18 cellular contexts compared by ENCODE assay signal in genomic region chr10:69102429-69102828, GRCh38. TPM values are rescaled to one million over a fixed set of nuclear protein-coding genes. Genes with fewer than 3 reads are reported as not detected.
A peak's percentile ranks its signal among the peaks of the same experiment; 100 is the strongest.
DNase-seq lines count a peak whose midpoint lies in the region; ATAC-seq and TF ChIP-seq lines count a peak whose summit lies in the region.
"Had no signal": no experiment of that assay in that cellular context is flagged by ENCODE, and none has a peak within 500 bp of the region (broad histone marks: within the 10 kb centered on the region; RNA-seq: fewer than 3 reads in every experiment).

No MANE protein-coding gene starts in this region.

- H3K4me3 ChIP-seq in heart right ventricle: no peak overlapping the region
- H3K4me3 ChIP-seq: ascending aorta, tibial nerve had no signal

- no peak for TF ChIP-seq CTCF in heart right ventricle (IDR thresholded peaks at IDR 0.05)

- peaks cover 29% of the 10 kb centered on the region for H3K36me3 Mint-ChIP-seq in activated naive CD4-positive, alpha-beta T cell treated with anti-CD3 and anti-CD28 coated beads, Interleukin-2, amount 50 U/mL, for 24 hours
- H3K36me3 Mint-ChIP-seq in activated naive CD4-positive, alpha-beta T cell treated with anti-CD3 and anti-CD28 coated beads for 36 hours (ENCODE audit: low read depth): peaks cover 34% of the 10 kb centered on the region
- H3K36me3 Mint-ChIP-seq in activated CD4-positive, alpha-beta memory T cell treated with anti-CD3 and anti-CD28 coated beads for 36 hours: peaks cover 56% of the 10 kb centered on the region
- H3K36me3 Mint-ChIP-seq in dendritic cell treated with granulocyte-macrophage colony-stimulating factor and Interleukin-4, amounts not matched to agents 40 ng/mL and 50 ng/mL, for 4 days (ENCODE audit: low read depth): peaks cover 82% of the 10 kb centered on the region
- peaks cover 100% of the 10 kb centered on the region for H3K36me3 Mint-ChIP-seq in stimulated activated effector memory CD8-positive, alpha-beta T cell treated with anti-CD3 and anti-CD28 coated beads, Interleukin-12 subunit alpha, Interleukin-12 subunit beta, amount 100 ng/mL, for 72 hours

- intact Hi-C loops in activated naive CD4-positive, alpha-beta T cell treated with anti-CD3 and anti-CD28 coated beads for 36 hours (cut with micrococcal nuclease): no loop called here
- intact Hi-C loops in activated CD4-positive, alpha-beta memory T cell treated with anti-CD3 and anti-CD28 coated beads for 36 hours (cut with micrococcal nuclease): no loop called here
- intact Hi-C loops in dendritic cell treated with granulocyte-macrophage colony-stimulating factor and Interleukin-4, amounts not matched to agents 40 ng/mL and 50 ng/mL, for 4 days (cut with micrococcal nuclease): no loop called here
- intact Hi-C loops in heart right ventricle (cut with DNase I): no loop called here

- H3K4me3 Mint-ChIP-seq in activated naive CD4-positive, alpha-beta T cell treated with anti-CD3 and anti-CD28 coated beads, Interleukin-2, amount 50 U/mL, for 24 hours: peak overlapping the region; percentile 55
- no peak overlapping the region for H3K4me3 Mint-ChIP-seq in activated naive CD4-positive, alpha-beta T cell treated with anti-CD3 and anti-CD28 coated beads for 36 hours
- no peak overlapping the region for H3K4me3 Mint-ChIP-seq in activated CD4-positive, alpha-beta memory T cell treated with anti-CD3 and anti-CD28 coated beads for 36 hours
- H3K4me3 Mint-ChIP-seq in dendritic cell treated with granulocyte-macrophage colony-stimulating factor and Interleukin-4, amounts not matched to agents 40 ng/mL and 50 ng/mL, for 4 days: peak overlapping the region; percentile 30
- H3K4me3 Mint-ChIP-seq in stimulated activated effector memory CD8-positive, alpha-beta T cell treated with anti-CD3 and anti-CD28 coated beads, Interleukin-12 subunit alpha, Interleukin-12 subunit beta, amount 100 ng/mL, for 72 hours: peak overlapping the region; percentile 58

- H3K27me3 ChIP-seq in heart right ventricle: no peaks in the 10 kb centered on the region
- H3K27me3 ChIP-seq: ascending aorta, tibial nerve had no signal

- H3K4me1 Mint-ChIP-seq in activated naive CD4-positive, alpha-beta T cell treated with anti-CD3 and anti-CD28 coated beads, Interleukin-2, amount 50 U/mL, for 24 hours: peaks cover 50% of the 10 kb centered on the region
- H3K4me1 Mint-ChIP-seq in activated naive CD4-positive, alpha-beta T cell treated with anti-CD3 and anti-CD28 coated beads for 36 hours (ENCODE audit: low read depth): peaks cover 22% of the 10 kb centered on the region
- peaks cover 46% of the 10 kb centered on the region for H3K4me1 Mint-ChIP-seq in activated CD4-positive, alpha-beta memory T cell treated with anti-CD3 and anti-CD28 coated beads for 36 hours (ENCODE audit: low read depth)
- peaks cover 52% of the 10 kb centered on the region for H3K4me1 Mint-ChIP-seq in dendritic cell treated with granulocyte-macrophage colony-stimulating factor and Interleukin-4, amounts not matched to agents 40 ng/mL and 50 ng/mL, for 4 days (ENCODE audit: low read depth)
- peaks cover 46% of the 10 kb centered on the region for H3K4me1 Mint-ChIP-seq in stimulated activated effector memory CD8-positive, alpha-beta T cell treated with anti-CD3 and anti-CD28 coated beads, Interleukin-12 subunit alpha, Interleukin-12 subunit beta, amount 100 ng/mL, for 72 hours

- 72 to 73% methylated on average over 4 of the region's 4 CpGs for WGBS in heart right ventricle, 2 donors

- peaks cover 0 to 87% (median 0%) of the 10 kb centered on the region in 9 donors for H3K36me3 ChIP-seq in heart right ventricle

- ATAC-seq in stimulated activated effector memory CD8-positive, alpha-beta T cell treated with anti-CD3 and anti-CD28 coated beads, Interleukin-12 subunit alpha, Interleukin-12 subunit beta, amount 100 ng/mL, for 72 hours: no peak
- ATAC-seq in heart right ventricle (no peak), GM18520 (IDR thresholded peaks at IDR 0.05; ENCODE audit: unreplicated experiment) (no peak)

- no peaks in the 10 kb centered on the region for H3K27me3 Mint-ChIP-seq in activated naive CD4-positive, alpha-beta T cell treated with anti-CD3 and anti-CD28 coated beads, Interleukin-2, amount 50 U/mL, for 24 hours
- no peaks in the 10 kb centered on the region for H3K27me3 Mint-ChIP-seq in activated naive CD4-positive, alpha-beta T cell treated with anti-CD3 and anti-CD28 coated beads for 36 hours (ENCODE audit: low read depth)
- no peaks in the 10 kb centered on the region for H3K27me3 Mint-ChIP-seq in activated CD4-positive, alpha-beta memory T cell treated with anti-CD3 and anti-CD28 coated beads for 36 hours
- H3K27me3 Mint-ChIP-seq in dendritic cell treated with granulocyte-macrophage colony-stimulating factor and Interleukin-4, amounts not matched to agents 40 ng/mL and 50 ng/mL, for 4 days: no peaks in the 10 kb centered on the region

- no peaks in the 10 kb centered on the region for H3K9me3 ChIP-seq in heart right ventricle
- H3K9me3 ChIP-seq: ascending aorta, tibial nerve had no signal

- DNase-seq in activated naive CD4-positive, alpha-beta T cell treated with anti-CD3 and anti-CD28 coated beads for 36 hours: no peak
- DNase-seq in activated CD4-positive, alpha-beta memory T cell treated with anti-CD3 and anti-CD28 coated beads for 36 hours: no peak
- DNase-seq in stimulated activated effector memory CD8-positive, alpha-beta T cell treated with anti-CD3 and anti-CD28 coated beads, Interleukin-12 subunit alpha, Interleukin-12 subunit beta, amount 100 ng/mL, for 72 hours (ENCODE audit: low spot score in 2 of 2): no peak
- DNase-seq in heart right ventricle (no peak), activated gamma-delta T cell (lab: John Stamatoyannopoulos, UW) (no peak)
- DNase-seq: activated effector memory CD4-positive, alpha-beta T cell treated with Interleukin-2 at 50 U/mL for 16 hours; cerebellar nuclear complex; effector memory CD4-positive, alpha-beta T cell; NCI-H1694; NCI-H2227 treated with DMSO at 0.1 percent for 48 hours; NCI-H774; stimulated activated naive CD4-positive, alpha-beta T cell treated with Interleukin-2 at 50 U/mL for 16 hours had no signal

- peaks cover 0 to 54% (median 0%) of the 10 kb centered on the region in 9 donors for H3K4me1 ChIP-seq in heart right ventricle
- H3K4me1 ChIP-seq: ascending aorta, tibial nerve had no signal

- no peaks in the 10 kb centered on the region for H3K9me3 Mint-ChIP-seq in activated naive CD4-positive, alpha-beta T cell treated with anti-CD3 and anti-CD28 coated beads, Interleukin-2, amount 50 U/mL, for 24 hours
- H3K9me3 Mint-ChIP-seq in activated naive CD4-positive, alpha-beta T cell treated with anti-CD3 and anti-CD28 coated beads for 36 hours: no peaks in the 10 kb centered on the region
- H3K9me3 Mint-ChIP-seq in activated CD4-positive, alpha-beta memory T cell treated with anti-CD3 and anti-CD28 coated beads for 36 hours: no peaks in the 10 kb centered on the region
- no peaks in the 10 kb centered on the region for H3K9me3 Mint-ChIP-seq in dendritic cell treated with granulocyte-macrophage colony-stimulating factor and Interleukin-4, amounts not matched to agents 40 ng/mL and 50 ng/mL, for 4 days
- no peaks in the 10 kb centered on the region for H3K9me3 Mint-ChIP-seq in stimulated activated effector memory CD8-positive, alpha-beta T cell treated with anti-CD3 and anti-CD28 coated beads, Interleukin-12 subunit alpha, Interleukin-12 subunit beta, amount 100 ng/mL, for 72 hours

- POLR2A ChIA-PET in activated CD4-positive, alpha-beta memory T cell treated with anti-CD3 and anti-CD28 coated beads for 36 hours (lab: Charles Lee): interaction anchor here (0.6 kb wide), 1 partner anchor 46 kb away, joined by 4 read pairs; no protein-coding TSS in a partner anchor

- CTCF ChIA-PET in activated naive CD4-positive, alpha-beta T cell treated with anti-CD3 and anti-CD28 coated beads for 36 hours (lab: Charles Lee): interaction anchor here (0.6 kb wide), 2 partner anchors 120 to 175 kb away, joined by 5 read pairs; no protein-coding TSS in a partner anchor
- CTCF ChIA-PET in activated CD4-positive, alpha-beta memory T cell treated with anti-CD3 and anti-CD28 coated beads for 36 hours (lab: Charles Lee): interaction anchor here (0.7 to 2.1 kb wide), 4 partner anchors 8 to 199 kb away, joined by 4 to 6 read pairs (median 6); no protein-coding TSS in a partner anchor

- H3K27ac ChIP-seq in heart right ventricle: peak overlapping the region in 1 of 10 donors; percentile 59
- H3K27ac ChIP-seq: ascending aorta, tibial nerve had no signal

- H3K27ac Mint-ChIP-seq in activated naive CD4-positive, alpha-beta T cell treated with anti-CD3 and anti-CD28 coated beads, Interleukin-2, amount 50 U/mL, for 24 hours: peak overlapping the region; percentile 71
- H3K27ac Mint-ChIP-seq in activated naive CD4-positive, alpha-beta T cell treated with anti-CD3 and anti-CD28 coated beads for 36 hours: no peak overlapping the region
- peak overlapping the region; percentile 76 for H3K27ac Mint-ChIP-seq in activated CD4-positive, alpha-beta memory T cell treated with anti-CD3 and anti-CD28 coated beads for 36 hours
- peak overlapping the region; percentile 80 for H3K27ac Mint-ChIP-seq in dendritic cell treated with granulocyte-macrophage colony-stimulating factor and Interleukin-4, amounts not matched to agents 40 ng/mL and 50 ng/mL, for 4 days
- H3K27ac Mint-ChIP-seq in stimulated activated effector memory CD8-positive, alpha-beta T cell treated with anti-CD3 and anti-CD28 coated beads, Interleukin-12 subunit alpha, Interleukin-12 subunit beta, amount 100 ng/mL, for 72 hours: peak overlapping the region; percentile 62

RNA-seq across cellular contexts. Expression of gene SRGN, which starts 14.5 kb away (rescaled TPM):
- total RNA-seq in activated naive CD4-positive, alpha-beta T cell treated with anti-CD3 and anti-CD28 coated beads for 36 hours: 100 to 1,000 TPM; 197 to 198 TPM
- 100 to 1,000 TPM; 949 to 966 TPM for total RNA-seq in activated CD4-positive, alpha-beta memory T cell treated with anti-CD3 and anti-CD28 coated beads for 36 hours
- total RNA-seq in heart right ventricle: 100 to 1,000 TPM in 1 of 10 donors, 10 to 100 TPM in 9; 30.0 to 156 (median 51.8) TPM
- 10 to 100 TPM; 23.1 to 99.2 TPM for polyA plus RNA-seq in heart right ventricle
- polyA plus RNA-seq: neural cell had no signal

RNA-seq across cellular contexts. Expression of gene VPS26A, which starts 21.5 kb away (rescaled TPM):
- total RNA-seq in activated naive CD4-positive, alpha-beta T cell treated with anti-CD3 and anti-CD28 coated beads for 36 hours: 10 to 100 TPM; 26.2 to 27.9 TPM
- total RNA-seq in activated CD4-positive, alpha-beta memory T cell treated with anti-CD3 and anti-CD28 coated beads for 36 hours: 10 to 100 TPM; 44.6 to 51.4 TPM
- 10 to 100 TPM; 30.0 to 43.8 (median 35.2) TPM for total RNA-seq in heart right ventricle
- polyA plus RNA-seq in heart right ventricle: 10 to 100 TPM; 15.9 to 20.0 TPM

Comparison
In these comparisons a context has a peak if more than half of its experiments do, and no peak if none do; other contexts are left out.
1. H3K4me3 Mint-ChIP-seq: peak in activated naive CD4-positive, alpha-beta T cell treated with anti-CD3 and anti-CD28 coated beads, Interleukin-2, amount 50 U/mL, for 24 hours (single experiment), dendritic cell treated with granulocyte-macrophage colony-stimulating factor and Interleukin-4, amounts not matched to agents 40 ng/mL and 50 ng/mL, for 4 days (single experiment) and stimulated activated effector memory CD8-positive, alpha-beta T cell treated with anti-CD3 and anti-CD28 coated beads, Interleukin-12 subunit alpha, Interleukin-12 subunit beta, amount 100 ng/mL, for 72 hours (single experiment); none in activated naive CD4-positive, alpha-beta T cell treated with anti-CD3 and anti-CD28 coated beads for 36 hours (single experiment) and activated CD4-positive, alpha-beta memory T cell treated with anti-CD3 and anti-CD28 coated beads for 36 hours (single experiment).
2. RNA of gene SRGN, which starts 14.5 kb away (total RNA-seq): 949 to 966 TPM in activated CD4-positive, alpha-beta memory T cell treated with anti-CD3 and anti-CD28 coated beads for 36 hours; 197 to 198 TPM in activated naive CD4-positive, alpha-beta T cell treated with anti-CD3 and anti-CD28 coated beads for 36 hours and 30.0 to 156 TPM in heart right ventricle; every median in the first group is over 4 times any median in the second.